In genomic region chr6:1485678-1486077, GRCh38 we compare ENCODE assay signal across 11 cellular contexts.
DNase-seq lines count a peak whose midpoint lies in the region; ATAC-seq, FAIRE-seq and TF ChIP-seq lines count a peak whose summit lies in the region.
"Had no signal": no experiment of that assay in that cellular context is flagged by ENCODE, and none has a peak within 500 bp of the region (broad histone marks: within the 10 kb centered on the region; RNA-seq: fewer than 3 reads in every experiment).

No MANE protein-coding gene starts in this region.

- no peak for FAIRE-seq in astrocyte (lab: Jason Lieb, UNC)

- in situ Hi-C loops in gastrocnemius medialis (cut with MboI; ENCODE audit: low sequenced_read_pairs in 4 of 4), result no loop called here

- no peak for TF ChIP-seq CTCF in astrocyte (IDR thresholded peaks at IDR 0.05; ENCODE audit: insufficient read depth, low read depth, low read length)
- no peak for TF ChIP-seq CTCF in gastrocnemius medialis (IDR thresholded peaks at IDR 0.05 in 4 of 5, conservative IDR thresholded peaks at IDR 0.05 in 1 of 5)
- TF ChIP-seq CTCF in GM10266 (IDR thresholded peaks at IDR 0.05; ENCODE audit: control insufficient read depth, insufficient read depth, low read depth, missing control alignments), result no peak

- H3K27ac ChIP-seq in astrocyte (ENCODE audit: low read depth, low read length), result peak overlapping the region; percentile 17
- no peak overlapping the region for H3K27ac ChIP-seq in gastrocnemius medialis

- H3K4me2 ChIP-seq in astrocyte (ENCODE audit: low read length), result peak overlapping the region; percentile 34

- H4K20me1 ChIP-seq in astrocyte (ENCODE audit: insufficient read depth, low read length), result no peaks in the 10 kb centered on the region

- no peak for TF ChIP-seq POLR2A in gastrocnemius medialis (IDR thresholded peaks at IDR 0.05)

- H3K4me3 ChIP-seq in astrocyte (ENCODE audit: insufficient read depth, low read depth, low read length) (no peak overlapping the region), gastrocnemius medialis (no peak overlapping the region)
- H3K4me3 ChIP-seq: lung had no signal

- H2AFZ ChIP-seq in astrocyte (ENCODE audit: low read depth, low read length), result no peak overlapping the region

- H3K79me2 ChIP-seq in astrocyte (ENCODE audit: insufficient read depth, low read length), result no peaks in the 10 kb centered on the region

- H3K36me3 ChIP-seq in astrocyte (ENCODE audit: insufficient read depth, low read length), result no peaks in the 10 kb centered on the region
- no peaks in the 10 kb centered on the region for H3K36me3 ChIP-seq in gastrocnemius medialis

- H3K4me1 ChIP-seq in astrocyte (ENCODE audit: insufficient read depth, low read length) (peaks cover 9% of the 10 kb centered on the region), gastrocnemius medialis (no peaks in the 10 kb centered on the region)

- DNase-seq in 8988T, result peak; percentile 60
- peak; percentile 85 for DNase-seq in astrocyte (ENCODE audit: low read depth)
- DNase-seq in glomerular endothelial cell (ENCODE audit: extremely low read depth, low read depth, low spot score), result peak; percentile 20
- no peak for DNase-seq in gastrocnemius medialis
- DNase-seq in activated CD4-positive, CD25-positive, alpha-beta regulatory T cell treated with anti-CD3 and anti-CD28 coated beads, Interleukin-2, amount 50 U/mL, for 72 hours, result no peak
- DNase-seq in GM10266 (ENCODE audit: extremely low spot score), result no peak
- DNase-seq in Ammon's horn (ENCODE audit: low spot score), result no peak
- DNase-seq: activated CD8-positive, alpha-beta T cell treated with anti-CD3 and anti-CD28 coated beads, Interleukin-2, amount 10 ng/mL, durations not matched to agents 7 days and 5 days; NCI-H2171 treated with DMSO at 0.1 percent for 48 hours had no signal

- intact Hi-C loops in gastrocnemius medialis (cut with DNase I; ENCODE audit: low total_unique reads), result no loop called here

- H3K27me3 Mint-ChIP-seq in astrocyte (ENCODE audit: low read depth, unreplicated experiment), result no peaks in the 10 kb centered on the region

- ATAC-seq in HG03442 (IDR thresholded peaks at IDR 0.05; ENCODE audit: unreplicated experiment) (peak; percentile 52), gastrocnemius medialis (no peak)
- ATAC-seq: activated CD8-positive, alpha-beta T cell treated with anti-CD3 and anti-CD28 coated beads, Interleukin-2, amount 10 ng/mL, durations not matched to agents 7 days and 5 days had no signal

- H3K9ac ChIP-seq in astrocyte (ENCODE audit: low read length), result no peak overlapping the region

- H3K9me3 ChIP-seq in astrocyte (ENCODE audit: insufficient read depth, low read depth, low read length) (no peaks in the 10 kb centered on the region), gastrocnemius medialis (no peaks in the 10 kb centered on the region)

- no peak overlapping the region for H3K4me3 Mint-ChIP-seq in astrocyte (ENCODE audit: unreplicated experiment)
- H3K4me3 Mint-ChIP-seq: activated CD8-positive, alpha-beta T cell treated with anti-CD3 and anti-CD28 coated beads, Interleukin-2, amount 10 ng/mL, durations not matched to agents 7 days and 5 days had no signal

- no peaks in the 10 kb centered on the region for H3K27me3 ChIP-seq in astrocyte (ENCODE audit: insufficient read depth, low read length)
- H3K27me3 ChIP-seq in gastrocnemius medialis, result no peaks in the 10 kb centered on the region

- peaks cover 22% of the 10 kb centered on the region for H3K4me1 Mint-ChIP-seq in astrocyte (ENCODE audit: low read depth, unreplicated experiment)

- peak overlapping the region; percentile 79 for H3K27ac Mint-ChIP-seq in astrocyte (ENCODE audit: unreplicated experiment)
- H3K27ac Mint-ChIP-seq: activated CD8-positive, alpha-beta T cell treated with anti-CD3 and anti-CD28 coated beads, Interleukin-2, amount 10 ng/mL, durations not matched to agents 7 days and 5 days had no signal

- H3K36me3 Mint-ChIP-seq in astrocyte (ENCODE audit: low read depth, unreplicated experiment), result no peaks in the 10 kb centered on the region

- peaks cover 1% of the 10 kb centered on the region for H3K9me3 Mint-ChIP-seq in astrocyte (ENCODE audit: unreplicated experiment)

Comparison
In these comparisons a context has a peak if more than half of its experiments do, and no peak if none do; other contexts are left out.
1. DNase-seq: peak in 8988T (single experiment), astrocyte (single experiment) and glomerular endothelial cell (single experiment); none in gastrocnemius medialis (0 of 2), activated CD4-positive, CD25-positive, alpha-beta regulatory T cell treated with anti-CD3 and anti-CD28 coated beads, Interleukin-2, amount 50 U/mL, for 72 hours (single experiment), GM10266 (single experiment) and Ammon's horn (single experiment).